ENCODE assay signal across 8 cellular contexts in the genomic region with DNA sequence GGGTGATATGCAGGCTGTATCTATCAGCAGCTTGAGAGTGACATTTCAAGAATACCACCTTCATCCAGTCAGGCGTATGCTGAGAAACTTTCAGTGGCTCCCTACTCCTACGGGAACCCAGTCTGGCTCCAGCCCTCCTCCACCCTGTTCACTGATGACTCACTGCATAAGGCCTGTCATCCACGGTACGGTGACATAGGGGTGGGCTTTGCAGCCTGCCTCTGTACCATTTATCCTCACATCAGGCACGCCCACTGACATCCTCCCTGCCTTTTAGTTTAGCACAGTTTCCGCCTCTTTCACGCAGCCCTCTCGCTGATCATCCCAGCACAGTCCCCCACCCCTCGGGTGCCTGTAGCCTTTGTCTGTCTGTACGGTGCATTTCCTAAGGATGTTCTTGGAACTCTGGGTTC. TPM values are rescaled to one million over a fixed set of nuclear protein-coding genes. Genes with fewer than 3 reads are reported as not detected.
DNase-seq lines count a peak whose midpoint lies in the region; ATAC-seq and TF ChIP-seq lines count a peak whose summit lies in the region.

No MANE protein-coding gene starts in this region.

- no peaks in the 10 kb centered on the region for H3K36me3 ChIP-seq in heart left ventricle
- H3K36me3 ChIP-seq in adipocyte (ENCODE audit: control insufficient read depth, insufficient read depth, low read length, severe bottlenecking): no peaks in the 10 kb centered on the region

- H3K9me3 ChIP-seq in heart left ventricle: no peaks in the 10 kb centered on the region
- H3K9me3 ChIP-seq in adipocyte (ENCODE audit: control insufficient read depth, low read length): no peaks in the 10 kb centered on the region

- intact Hi-C loops in heart left ventricle (cut with DNase I): no loop called here
- intact Hi-C loops in cardiac septum (cut with DNase I): no loop called here

- no peak overlapping the region for H3K9ac ChIP-seq in adipocyte (ENCODE audit: low read length)

- peak in 2 of 5 donors; percentile 38 to 56 for DNase-seq in heart left ventricle
- no peak for DNase-seq in cardiac septum (ENCODE audit: low spot score)
- DNase-seq in adipocyte (ENCODE audit: low read depth): peak; percentile 8
- peak in 41 of 56 donors; percentile 11 to 89 (median 63) for DNase-seq in nucleus accumbens (lab: John Stamatoyannopoulos, UW)
- DNase-seq in NCI-H526 (lab: John Stamatoyannopoulos, UW): no peak
- DNase-seq in RPMI8226: no peak
- no peak for DNase-seq in AML-193 (lab: John Stamatoyannopoulos, UW)

- H3K4me1 ChIP-seq in heart left ventricle: peaks cover 0 to 63% (median 35%) of the 10 kb centered on the region in 12 donors
- peaks cover 30% of the 10 kb centered on the region for H3K4me1 ChIP-seq in adipocyte (ENCODE audit: control insufficient read depth, insufficient read depth, low read length)

- whole genome bisulfite sequencing in heart left ventricle, 4 donors: 41 to 56% (median 55%) methylated on average over 10 of the region's 10 CpGs

- ATAC-seq in heart left ventricle (peak in 3 of 4 donors; percentile 40 to 62 (median 51)), HG03432 (IDR thresholded peaks at IDR 0.05; ENCODE audit: unreplicated experiment) (no peak)

- H3K27ac ChIP-seq in heart left ventricle: peak overlapping the region in 9 of 12 donors; percentile 67 to 96 (median 83)

- H3K4me3 ChIP-seq in heart left ventricle (peak overlapping the region in 2 of 12 donors; percentile 27 to 32), adipocyte (ENCODE audit: low read length) (no peak overlapping the region)

- TF ChIP-seq CTCF in heart left ventricle (IDR thresholded peaks at IDR 0.05): no peak

- TF ChIP-seq POLR2A in heart left ventricle (IDR thresholded peaks at IDR 0.05): no peak

- no peaks in the 10 kb centered on the region for H3K27me3 ChIP-seq in heart left ventricle
- no peaks in the 10 kb centered on the region for H3K27me3 ChIP-seq in adipocyte (replicated peaks; ENCODE audit: control insufficient read depth, insufficient read depth, low read length)

RNA-seq across cellular contexts. Expression of a gene that starts 11.7 kb away (rescaled TPM):
- total RNA-seq in heart left ventricle (10 to 100 TPM; 15.1 to 30.6 (median 21.2) TPM), cardiac septum (38.8 TPM)
- polyA plus RNA-seq in heart left ventricle: 10 to 100 TPM in 1 of 2 donors, 1 to 10 TPM in 1; 7.3 to 27.7 TPM

Comparison
In these comparisons a context has a peak if more than half of its experiments do, and no peak if none do; other contexts are left out.
1. DNase-seq: peak in adipocyte (single experiment) and nucleus accumbens (41 of 56); none in cardiac septum (single experiment), NCI-H526 (0 of 2), RPMI8226 (single experiment) and AML-193 (0 of 2).